14 cellular contexts compared by ENCODE assay signal in the genomic region with DNA sequence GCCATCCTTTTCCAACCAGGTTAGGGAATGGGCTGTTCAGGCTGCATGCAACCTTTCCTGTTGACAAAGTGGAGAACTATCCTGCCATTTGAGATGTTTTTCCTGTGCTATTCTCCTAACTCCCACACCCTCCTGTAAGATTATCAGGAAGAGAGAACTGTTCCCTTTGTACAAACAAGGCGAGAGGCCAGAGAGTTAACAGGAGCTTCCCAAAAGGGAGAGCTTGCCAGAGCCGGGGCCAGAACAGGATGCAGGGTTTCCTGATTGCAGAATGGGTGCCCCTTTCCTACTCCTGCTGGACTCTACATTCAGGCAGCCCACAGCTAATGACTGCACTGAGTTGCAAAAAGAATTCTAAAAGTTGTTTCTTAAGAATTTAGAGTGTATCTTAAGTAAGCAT. TPM values are rescaled to one million over a fixed set of nuclear protein-coding genes. Genes with fewer than 3 reads are reported as not detected.
DNase-seq lines count a peak whose midpoint lies in the region; ATAC-seq lines count a peak whose summit lies in the region.
"Had no signal": no experiment of that assay in that cellular context is flagged by ENCODE, and none has a peak within 500 bp of the region (broad histone marks: within the 10 kb centered on the region; RNA-seq: fewer than 3 reads in every experiment).

No MANE protein-coding gene starts in this region.

- ATAC-seq in HG03139 (IDR thresholded peaks at IDR 0.05; ENCODE audit: unreplicated experiment): no peak
- ATAC-seq: stimulated activated memory B cell treated with anti-CD40 and anti-IgM and Interleukin-4, amounts not matched to agents 10 μg/mL and 1 μg/mL and 100 μg/mL, for 72 hours had no signal

- DNase-seq in activated T-cell treated with anti-CD3 and anti-CD28 coated beads, Interleukin-2, amount 50 U/mL, for 24 hours: no peak
- no peak for DNase-seq in activated T-cell treated with anti-CD3 and anti-CD28 coated beads, Interleukin-2, amount 50 U/mL, for 1 hour
- peak; percentile 70 for DNase-seq in fibroblast of gingiva (ENCODE audit: low read depth)
- DNase-seq in midbrain (lab: John Stamatoyannopoulos, UW): no peak
- no peak for DNase-seq in SJCRH30
- DNase-seq: ACHN; activated CD4-positive, alpha-beta T cell treated with anti-CD3 and anti-CD28 coated beads, Interleukin-2, amount 10 ng/mL, durations not matched to agents 7 days and 5 days; amygdala; NCI-H446 treated with DMSO at 0.1 percent for 48 hours had no signal

- H3K27me3 ChIP-seq in mucosa of rectum (ENCODE audit: control insufficient read depth in 2 of 2, insufficient read depth in 2 of 2, low read length in 2 of 2): no peaks in the 10 kb centered on the region
- no peaks in the 10 kb centered on the region for H3K27me3 ChIP-seq in SJCRH30

- H3K4me3 Mint-ChIP-seq in activated T-cell treated with anti-CD3 and anti-CD28 coated beads, Interleukin-2, amount 50 U/mL, for 24 hours: no peak overlapping the region
- H3K4me3 Mint-ChIP-seq: activated CD4-positive, alpha-beta T cell treated with anti-CD3 and anti-CD28 coated beads, Interleukin-2, amount 10 ng/mL, durations not matched to agents 7 days and 5 days; stimulated activated memory B cell treated with anti-CD40 and anti-IgM and Interleukin-4, amounts not matched to agents 10 μg/mL and 1 μg/mL and 100 μg/mL, for 72 hours had no signal

- H3K36me3 Mint-ChIP-seq in activated T-cell treated with anti-CD3 and anti-CD28 coated beads, Interleukin-2, amount 50 U/mL, for 24 hours (ENCODE audit: low read depth): peaks cover 77% of the 10 kb centered on the region

- no peaks in the 10 kb centered on the region for H3K9me3 ChIP-seq in mucosa of rectum (ENCODE audit: control insufficient read depth in 2 of 2, low read length in 2 of 2)
- no peaks in the 10 kb centered on the region for H3K9me3 ChIP-seq in SJCRH30 (replicated peaks)

- peaks cover 56% of the 10 kb centered on the region for H3K4me1 Mint-ChIP-seq in activated T-cell treated with anti-CD3 and anti-CD28 coated beads, Interleukin-2, amount 50 U/mL, for 24 hours (ENCODE audit: low read depth)

- H3K27me3 Mint-ChIP-seq in activated T-cell treated with anti-CD3 and anti-CD28 coated beads, Interleukin-2, amount 50 U/mL, for 24 hours: no peaks in the 10 kb centered on the region
- H3K27me3 Mint-ChIP-seq: activated CD4-positive, alpha-beta T cell treated with anti-CD3 and anti-CD28 coated beads, Interleukin-2, amount 10 ng/mL, durations not matched to agents 7 days and 5 days; stimulated activated memory B cell treated with anti-CD40 and anti-IgM and Interleukin-4, amounts not matched to agents 10 μg/mL and 1 μg/mL and 100 μg/mL, for 72 hours had no signal

- WGBS in urinary bladder: 8% methylated on average over 2 of the region's 2 CpGs

- H3K4me3 ChIP-seq in mucosa of rectum (ENCODE audit: low read length in 2 of 2) (peak overlapping the region in 1 of 2 donors; percentile 21), urinary bladder (ENCODE audit: low read depth, low read length) (no peak overlapping the region), SJCRH30 (no peak overlapping the region)

- peaks cover 0 to 5% of the 10 kb centered on the region in 2 donors for H3K36me3 ChIP-seq in mucosa of rectum (ENCODE audit: control insufficient read depth in 2 of 2, insufficient read depth in 2 of 2, low read length in 2 of 2)
- H3K36me3 ChIP-seq in urinary bladder (ENCODE audit: insufficient read depth): peaks cover 2% of the 10 kb centered on the region
- H3K36me3 ChIP-seq in SJCRH30: peaks cover 4% of the 10 kb centered on the region; the same call in 1 of the 2 replicates

- peak overlapping the region; percentile 4 for H3K27ac Mint-ChIP-seq in activated T-cell treated with anti-CD3 and anti-CD28 coated beads, Interleukin-2, amount 50 U/mL, for 24 hours
- H3K27ac Mint-ChIP-seq: stimulated activated memory B cell treated with anti-CD40 and anti-IgM and Interleukin-4, amounts not matched to agents 10 μg/mL and 1 μg/mL and 100 μg/mL, for 72 hours had no signal

- H3K27ac ChIP-seq in mucosa of rectum (ENCODE audit: low read depth in 2 of 2, low read length in 2 of 2) (peak overlapping the region; percentile 38 to 56), urinary bladder (ENCODE audit: low read depth) (peak overlapping the region; percentile 47), SJCRH30 (no peak overlapping the region)
- H3K27ac ChIP-seq: epithelial cell of prostate had no signal

- H3K9ac ChIP-seq in mucosa of rectum (ENCODE audit: low read depth in 1 of 2, low read length in 2 of 2): no peak overlapping the region

- H3K9me3 Mint-ChIP-seq in activated T-cell treated with anti-CD3 and anti-CD28 coated beads, Interleukin-2, amount 50 U/mL, for 24 hours: no peaks in the 10 kb centered on the region
- H3K9me3 Mint-ChIP-seq: stimulated activated memory B cell treated with anti-CD40 and anti-IgM and Interleukin-4, amounts not matched to agents 10 μg/mL and 1 μg/mL and 100 μg/mL, for 72 hours had no signal

- H3K4me1 ChIP-seq in mucosa of rectum (ENCODE audit: control insufficient read depth in 2 of 2, insufficient read depth in 2 of 2, low read length in 2 of 2): peaks cover 19 to 25% of the 10 kb centered on the region in 2 donors
- peaks cover 1% of the 10 kb centered on the region for H3K4me1 ChIP-seq in urinary bladder (ENCODE audit: insufficient read depth)
- no peaks in the 10 kb centered on the region for H3K4me1 ChIP-seq in SJCRH30

RNA-seq across cellular contexts. Expression of gene PML, which starts 17.1 kb away (rescaled TPM):
- 22.3 TPM for total RNA-seq in urinary bladder
- 36.5 TPM for polyA plus RNA-seq in urinary bladder
- 9.8 and 11.7 TPM in 2 replicates for total RNA-seq in SJCRH30 (2014; rRNA removed; shearing (Covaris generic))

RNA-seq across cellular contexts. Expression of gene STOML1, which starts 19.5 kb away (rescaled TPM):
- 8.4 TPM for total RNA-seq in urinary bladder
- 25.5 TPM for polyA plus RNA-seq in urinary bladder
- total RNA-seq in SJCRH30 (2014; rRNA removed; shearing (Covaris generic)): 3.0 and 5.1 TPM in 2 replicates
